19 cellular contexts compared by ENCODE assay signal in genomic region chr5:75626959-75627358, GRCh38. TPM values are rescaled to one million over a fixed set of nuclear protein-coding genes. Genes with fewer than 3 reads are reported as not detected.
"Had no signal": no experiment of that assay in that cellular context is flagged by ENCODE, and none has a peak within 500 bp of the region (broad histone marks: within the 10 kb centered on the region; RNA-seq: fewer than 3 reads in every experiment).

No MANE protein-coding gene starts in this region.

- H3K4me3 Mint-ChIP-seq: mesothelial cell of epicardium, naive B cell had no signal

- H3K27me3 Mint-ChIP-seq: naive B cell had no signal

- H3K9me3 Mint-ChIP-seq: mesothelial cell of epicardium, naive B cell had no signal

- H3K4me1 ChIP-seq: esophagus muscularis mucosa, gastroesophageal sphincter, left lung had no signal

- H3K4me3 ChIP-seq: coronary artery, dorsolateral prefrontal cortex, esophagus muscularis mucosa, gastroesophageal sphincter, heart right ventricle, left lung, lower lobe of right lung, mucosa of descending colon had no signal

- H3K4me1 Mint-ChIP-seq: naive B cell had no signal

- H3K27ac Mint-ChIP-seq: mesothelial cell of epicardium had no signal

- H3K9me3 ChIP-seq: esophagus muscularis mucosa, gastroesophageal sphincter, heart right ventricle, left lung, lower lobe of right lung, mucosa of descending colon had no signal

- DNase-seq: dermis blood vessel endothelial cell; dorsolateral prefrontal cortex; effector CD4-positive, alpha-beta T cell; effector memory CD4-positive, alpha-beta T cell; foreskin keratinocyte; heart right ventricle; hippocampal formation; left cardiac atrium; left lung; left ventricle myocardium superior; lower lobe of right lung; mesenchymal stem cell; mucosa of descending colon; naive B cell had no signal

- H3K36me3 ChIP-seq: esophagus muscularis mucosa, gastroesophageal sphincter, heart right ventricle, left lung, lower lobe of right lung had no signal

- H3K27me3 ChIP-seq: dorsolateral prefrontal cortex, esophagus muscularis mucosa, foreskin keratinocyte, gastroesophageal sphincter, heart right ventricle, left lung had no signal

- ATAC-seq: foreskin keratinocyte, gastroesophageal sphincter, heart right ventricle, left cardiac atrium, left lung, left ventricle myocardium superior, lower lobe of right lung, mucosa of descending colon had no signal

- H3K36me3 Mint-ChIP-seq: mesothelial cell of epicardium, naive B cell had no signal

RNA-seq across cellular contexts. Expression of gene ANKDD1B, which starts 15.7 kb away (rescaled TPM):
- total RNA-seq: myocyte had no signal
